9 cellular contexts compared by ENCODE assay signal in the genomic region with DNA sequence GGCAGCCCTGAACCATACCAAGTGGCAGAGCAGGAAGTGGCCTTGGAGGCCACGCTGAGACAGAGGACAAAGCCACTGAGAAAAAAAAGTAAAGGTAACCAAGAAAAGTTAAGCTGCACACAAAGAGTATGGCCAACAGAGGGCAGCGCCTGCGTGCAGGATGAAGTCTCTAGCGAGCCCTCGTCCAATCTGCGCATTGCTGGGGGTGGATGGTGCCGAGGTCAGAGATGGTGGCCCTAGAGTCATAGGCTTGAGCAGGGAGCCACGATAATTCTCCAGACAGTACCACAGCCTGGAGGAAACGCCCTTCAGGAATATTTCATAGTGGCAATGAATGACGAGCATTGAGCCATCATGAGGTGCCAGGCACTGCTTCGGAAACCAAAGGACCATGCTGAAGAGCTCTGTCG. TPM values are rescaled to one million over a fixed set of nuclear protein-coding genes. Genes with fewer than 3 reads are reported as not detected.
DNase-seq lines count a peak whose midpoint lies in the region; ATAC-seq and TF ChIP-seq lines count a peak whose summit lies in the region.
"Had no signal": no experiment of that assay in that cellular context is flagged by ENCODE, and none has a peak within 500 bp of the region (broad histone marks: within the 10 kb centered on the region; RNA-seq: fewer than 3 reads in every experiment).

No MANE protein-coding gene starts in this region.

- H3K4me3 ChIP-seq in fibroblast of mammary gland (ENCODE audit: control insufficient read depth, low read depth, low read length), result no peak overlapping the region

- no peak overlapping the region for H3K4me3 Mint-ChIP-seq in activated CD8-positive, alpha-beta T cell treated with anti-CD3 and anti-CD28 coated beads for 36 hours
- H3K4me3 Mint-ChIP-seq in nephron progenitor cell, result no peak overlapping the region
- H3K4me3 Mint-ChIP-seq: dendritic cell treated with granulocyte-macrophage colony-stimulating factor and Interleukin-4, amounts not matched to agents 40 ng/mL and 50 ng/mL, for 4 days had no signal

- peak; percentile 61 to 75 for ATAC-seq in activated CD4-positive, CD25-positive, alpha-beta regulatory T cell treated with anti-CD3 and anti-CD28 coated beads, Interleukin-2, amount 50 U/mL, for 24 hours
- ATAC-seq in HG02885 (IDR thresholded peaks at IDR 0.05; ENCODE audit: poor library complexity, unreplicated experiment) (peak; percentile 76), HG03521 (IDR thresholded peaks at IDR 0.05; ENCODE audit: unreplicated experiment) (no peak)
- peak; percentile 94 for ATAC-seq in activated CD8-positive, alpha-beta T cell treated with anti-CD3 and anti-CD28 coated beads for 36 hours

- peak; percentile 58 for TF ChIP-seq CTCF in activated CD8-positive, alpha-beta T cell treated with anti-CD3 and anti-CD28 coated beads for 36 hours (IDR thresholded peaks at IDR 0.05)
- TF ChIP-seq CTCF in fibroblast of mammary gland (conservative IDR thresholded peaks at IDR 0.05; ENCODE audit: control insufficient read depth, insufficient read depth, low read depth, low read length) (peak; percentile 67), nephron progenitor cell (IDR thresholded peaks at IDR 0.05) (peak; percentile 67)

- CTCF ChIA-PET in activated CD8-positive, alpha-beta T cell treated with anti-CD3 and anti-CD28 coated beads for 36 hours (lab: Charles Lee), result interaction anchor here (0.6 to 2.5 kb wide), 10 partner anchors 9 to 199 kb away, joined by 3 to 15 read pairs (median 8); a partner anchor contains a TSS

- DNase-seq in activated CD4-positive, CD25-positive, alpha-beta regulatory T cell (lab: John Stamatoyannopoulos, UW), result no peak
- DNase-seq in NCI-H345 treated with DMSO at 0.1 percent for 48 hours (lab: John Stamatoyannopoulos, UW; ENCODE audit: unreplicated experiment) (peak; percentile 44), fibroblast of mammary gland (ENCODE audit: low read depth) (peak; percentile 43), nephron progenitor cell (peak; percentile 65)
- peak; percentile 85 for DNase-seq in activated CD8-positive, alpha-beta T cell treated with anti-CD3 and anti-CD28 coated beads for 36 hours

- no peaks in the 10 kb centered on the region for H3K9me3 Mint-ChIP-seq in activated CD8-positive, alpha-beta T cell treated with anti-CD3 and anti-CD28 coated beads for 36 hours
- no peaks in the 10 kb centered on the region for H3K9me3 Mint-ChIP-seq in nephron progenitor cell
- H3K9me3 Mint-ChIP-seq: dendritic cell treated with granulocyte-macrophage colony-stimulating factor and Interleukin-4, amounts not matched to agents 40 ng/mL and 50 ng/mL, for 4 days had no signal

- peaks cover 4% of the 10 kb centered on the region for H3K4me1 Mint-ChIP-seq in activated CD8-positive, alpha-beta T cell treated with anti-CD3 and anti-CD28 coated beads for 36 hours (ENCODE audit: low read depth)
- H3K4me1 Mint-ChIP-seq in nephron progenitor cell, result peaks cover 25% of the 10 kb centered on the region

- POLR2A ChIA-PET in activated CD8-positive, alpha-beta T cell treated with anti-CD3 and anti-CD28 coated beads for 36 hours (lab: Charles Lee), result interaction anchor here (1.7 to 3.1 kb wide), 2 partner anchors 12 to 44 kb away, joined by 5 to 11 read pairs; no protein-coding TSS in a partner anchor

- H3K27ac Mint-ChIP-seq in activated CD8-positive, alpha-beta T cell treated with anti-CD3 and anti-CD28 coated beads for 36 hours, result peak overlapping the region; percentile 52
- H3K27ac Mint-ChIP-seq in nephron progenitor cell, result no peak overlapping the region
- H3K27ac Mint-ChIP-seq: dendritic cell treated with granulocyte-macrophage colony-stimulating factor and Interleukin-4, amounts not matched to agents 40 ng/mL and 50 ng/mL, for 4 days had no signal

- peaks cover 6% of the 10 kb centered on the region for H3K36me3 Mint-ChIP-seq in activated CD8-positive, alpha-beta T cell treated with anti-CD3 and anti-CD28 coated beads for 36 hours (ENCODE audit: low read depth)
- no peaks in the 10 kb centered on the region for H3K36me3 Mint-ChIP-seq in nephron progenitor cell (ENCODE audit: low read depth)

- H3K27me3 Mint-ChIP-seq in activated CD8-positive, alpha-beta T cell treated with anti-CD3 and anti-CD28 coated beads for 36 hours, result no peaks in the 10 kb centered on the region
- no peaks in the 10 kb centered on the region for H3K27me3 Mint-ChIP-seq in nephron progenitor cell (ENCODE audit: low read depth, poor library complexity)
- H3K27me3 Mint-ChIP-seq: dendritic cell treated with granulocyte-macrophage colony-stimulating factor and Interleukin-4, amounts not matched to agents 40 ng/mL and 50 ng/mL, for 4 days had no signal

- intact Hi-C loops in activated CD8-positive, alpha-beta T cell treated with anti-CD3 and anti-CD28 coated beads for 36 hours (cut with micrococcal nuclease), result no loop called here

RNA-seq across cellular contexts. Expression of a gene that starts 9.7 kb away (rescaled TPM):
- 10 to 100 TPM; 46.3 to 46.7 TPM for total RNA-seq in activated CD8-positive, alpha-beta T cell treated with anti-CD3 and anti-CD28 coated beads for 36 hours

RNA-seq across cellular contexts. Expression of a gene that starts 45.3 kb away (rescaled TPM):
- total RNA-seq in activated CD8-positive, alpha-beta T cell treated with anti-CD3 and anti-CD28 coated beads for 36 hours, result 10 to 100 TPM; 11.0 to 12.4 TPM

Comparison
In these comparisons a context has a peak if more than half of its experiments do, and no peak if none do; other contexts are left out.
1. DNase-seq: peak in NCI-H345 treated with DMSO at 0.1 percent for 48 hours (single experiment), activated CD8-positive, alpha-beta T cell treated with anti-CD3 and anti-CD28 coated beads for 36 hours (single experiment), fibroblast of mammary gland (single experiment) and nephron progenitor cell (single experiment); none in activated CD4-positive, CD25-positive, alpha-beta regulatory T cell (0 of 4).
2. Peak in every context shown above with its lines, with median percentiles within 50 percentile points of each other: CTCF ChIP-seq.